Comparison of ENCODE assay signal across 21 cellular contexts in genomic region chr5:11177993-11178711, GRCh38.
"Had no signal": no experiment of that assay in that cellular context is flagged by ENCODE, and none has a peak within 500 bp of the region (broad histone marks: within the 10 kb centered on the region; RNA-seq: fewer than 3 reads in every experiment).

No MANE protein-coding gene starts in this region.

- H3K36me3 Mint-ChIP-seq: activated naive CD8-positive, alpha-beta T cell treated with anti-CD3 and anti-CD28 coated beads, Interleukin-2, amount 10 ng/mL, durations not matched to agents 7 days and 5 days; brain; stimulated activated memory B cell treated with anti-CD40 and anti-IgM and Interleukin-4, amounts not matched to agents 10 μg/mL and 1 μg/mL and 100 μg/mL, for 72 hours; T-cell had no signal

- H3K4me1 Mint-ChIP-seq: activated naive CD8-positive, alpha-beta T cell treated with anti-CD3 and anti-CD28 coated beads, Interleukin-2, amount 10 ng/mL, durations not matched to agents 7 days and 5 days; T-cell had no signal

- H3K4me3 Mint-ChIP-seq: activated B cell treated with CpG ODN at 0.5 μM for 24 hours; activated naive CD8-positive, alpha-beta T cell treated with anti-CD3 and anti-CD28 coated beads, Interleukin-2, amount 10 ng/mL, durations not matched to agents 7 days and 5 days; brain; stimulated activated memory B cell treated with anti-CD40 and anti-IgM and Interleukin-4, amounts not matched to agents 10 μg/mL and 1 μg/mL and 100 μg/mL, for 72 hours; T-cell had no signal

- DNase-seq: activated B cell treated with CpG ODN at 0.5 μM for 24 hours; activated CD4-positive, alpha-beta T cell treated with anti-CD3 and anti-CD28 coated beads for 48 hours; activated CD8-positive, alpha-beta memory T cell treated with anti-CD3 and anti-CD28 coated beads, Interleukin-2, amount 50 U/mL, for 4 hours; activated naive CD8-positive, alpha-beta T cell treated with anti-CD3 and anti-CD28 coated beads, Interleukin-2, amount 10 ng/mL, durations not matched to agents 7 days and 5 days; heart left ventricle; left ventricle myocardium superior; occipital lobe; posterior cingulate gyrus; retina; SK-N-SH; spleen; stimulated activated CD4-positive, alpha-beta T cell treated with anti-CD3 and anti-CD28 coated beads, Interleukin-4, amount 100 ng/mL, for 4 hours; substantia nigra; T-cell; tibial artery; uterus had no signal

- H3K27ac Mint-ChIP-seq: activated B cell treated with CpG ODN at 0.5 μM for 24 hours; activated naive CD8-positive, alpha-beta T cell treated with anti-CD3 and anti-CD28 coated beads, Interleukin-2, amount 10 ng/mL, durations not matched to agents 7 days and 5 days; activated T-helper 2 cell treated with anti-CD3 and anti-CD28 coated beads, Interferon-gamma antibody, Interleukin-2, Interleukin-4, amounts not matched to agents 10 μg/mL and 5 μg/mL and 100 μg/mL, durations not matched to agents 14 hours and 24 hours and 36 hours; brain; stimulated activated memory B cell treated with anti-CD40 and anti-IgM and Interleukin-4, amounts not matched to agents 10 μg/mL and 1 μg/mL and 100 μg/mL, for 72 hours; T-cell had no signal

- H3K27me3 ChIP-seq: heart left ventricle, spleen, uterus had no signal

- ATAC-seq: gastroesophageal sphincter; heart left ventricle; left ventricle myocardium superior; stimulated activated memory B cell treated with anti-CD40 and anti-IgM and Interleukin-4, amounts not matched to agents 10 μg/mL and 1 μg/mL and 100 μg/mL, for 72 hours; T-cell had no signal

- H3K9me3 Mint-ChIP-seq: activated B cell treated with CpG ODN at 0.5 μM for 24 hours; activated T-helper 2 cell treated with anti-CD3 and anti-CD28 coated beads, Interferon-gamma antibody, Interleukin-2, Interleukin-4, amounts not matched to agents 10 μg/mL and 5 μg/mL and 100 μg/mL, durations not matched to agents 14 hours and 24 hours and 36 hours; brain; T-cell had no signal

- H3K27ac ChIP-seq: coronary artery, gastroesophageal sphincter, heart left ventricle, spleen, tibial artery, uterus had no signal

- H3K27me3 Mint-ChIP-seq: activated naive CD8-positive, alpha-beta T cell treated with anti-CD3 and anti-CD28 coated beads, Interleukin-2, amount 10 ng/mL, durations not matched to agents 7 days and 5 days had no signal

- H3K4me1 ChIP-seq: gastroesophageal sphincter, spleen, tibial artery, uterus had no signal
